Comparison of ENCODE assay signal across 1 cellular context in the genomic region with DNA sequence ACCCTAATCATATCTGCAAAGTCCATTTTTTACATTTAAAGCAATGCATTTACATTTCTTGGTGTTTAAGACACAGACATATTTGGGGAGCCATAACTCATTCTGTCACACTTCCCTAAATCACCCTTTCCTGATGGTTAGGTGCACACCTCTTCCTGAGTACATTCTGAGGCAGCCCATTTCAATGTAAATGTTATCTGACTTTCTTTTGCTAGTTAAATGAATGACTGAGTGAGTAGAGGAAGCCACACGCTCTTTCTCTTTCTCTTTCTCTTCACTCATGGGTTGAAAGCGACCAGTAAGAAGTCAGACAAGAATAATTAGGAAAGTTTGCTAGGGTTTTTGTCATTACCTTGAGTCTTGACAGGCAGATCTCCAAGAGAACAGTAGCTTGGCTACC.
TF ChIP-seq lines count a peak whose summit lies in the region.

No MANE protein-coding gene starts in this region.

TF ChIP-seq in GM23338, 12 proteins besides CTCF, POLR2A, EP300 and RAD21 (continued from another document):
- TF ChIP-seq, protein P1, sequence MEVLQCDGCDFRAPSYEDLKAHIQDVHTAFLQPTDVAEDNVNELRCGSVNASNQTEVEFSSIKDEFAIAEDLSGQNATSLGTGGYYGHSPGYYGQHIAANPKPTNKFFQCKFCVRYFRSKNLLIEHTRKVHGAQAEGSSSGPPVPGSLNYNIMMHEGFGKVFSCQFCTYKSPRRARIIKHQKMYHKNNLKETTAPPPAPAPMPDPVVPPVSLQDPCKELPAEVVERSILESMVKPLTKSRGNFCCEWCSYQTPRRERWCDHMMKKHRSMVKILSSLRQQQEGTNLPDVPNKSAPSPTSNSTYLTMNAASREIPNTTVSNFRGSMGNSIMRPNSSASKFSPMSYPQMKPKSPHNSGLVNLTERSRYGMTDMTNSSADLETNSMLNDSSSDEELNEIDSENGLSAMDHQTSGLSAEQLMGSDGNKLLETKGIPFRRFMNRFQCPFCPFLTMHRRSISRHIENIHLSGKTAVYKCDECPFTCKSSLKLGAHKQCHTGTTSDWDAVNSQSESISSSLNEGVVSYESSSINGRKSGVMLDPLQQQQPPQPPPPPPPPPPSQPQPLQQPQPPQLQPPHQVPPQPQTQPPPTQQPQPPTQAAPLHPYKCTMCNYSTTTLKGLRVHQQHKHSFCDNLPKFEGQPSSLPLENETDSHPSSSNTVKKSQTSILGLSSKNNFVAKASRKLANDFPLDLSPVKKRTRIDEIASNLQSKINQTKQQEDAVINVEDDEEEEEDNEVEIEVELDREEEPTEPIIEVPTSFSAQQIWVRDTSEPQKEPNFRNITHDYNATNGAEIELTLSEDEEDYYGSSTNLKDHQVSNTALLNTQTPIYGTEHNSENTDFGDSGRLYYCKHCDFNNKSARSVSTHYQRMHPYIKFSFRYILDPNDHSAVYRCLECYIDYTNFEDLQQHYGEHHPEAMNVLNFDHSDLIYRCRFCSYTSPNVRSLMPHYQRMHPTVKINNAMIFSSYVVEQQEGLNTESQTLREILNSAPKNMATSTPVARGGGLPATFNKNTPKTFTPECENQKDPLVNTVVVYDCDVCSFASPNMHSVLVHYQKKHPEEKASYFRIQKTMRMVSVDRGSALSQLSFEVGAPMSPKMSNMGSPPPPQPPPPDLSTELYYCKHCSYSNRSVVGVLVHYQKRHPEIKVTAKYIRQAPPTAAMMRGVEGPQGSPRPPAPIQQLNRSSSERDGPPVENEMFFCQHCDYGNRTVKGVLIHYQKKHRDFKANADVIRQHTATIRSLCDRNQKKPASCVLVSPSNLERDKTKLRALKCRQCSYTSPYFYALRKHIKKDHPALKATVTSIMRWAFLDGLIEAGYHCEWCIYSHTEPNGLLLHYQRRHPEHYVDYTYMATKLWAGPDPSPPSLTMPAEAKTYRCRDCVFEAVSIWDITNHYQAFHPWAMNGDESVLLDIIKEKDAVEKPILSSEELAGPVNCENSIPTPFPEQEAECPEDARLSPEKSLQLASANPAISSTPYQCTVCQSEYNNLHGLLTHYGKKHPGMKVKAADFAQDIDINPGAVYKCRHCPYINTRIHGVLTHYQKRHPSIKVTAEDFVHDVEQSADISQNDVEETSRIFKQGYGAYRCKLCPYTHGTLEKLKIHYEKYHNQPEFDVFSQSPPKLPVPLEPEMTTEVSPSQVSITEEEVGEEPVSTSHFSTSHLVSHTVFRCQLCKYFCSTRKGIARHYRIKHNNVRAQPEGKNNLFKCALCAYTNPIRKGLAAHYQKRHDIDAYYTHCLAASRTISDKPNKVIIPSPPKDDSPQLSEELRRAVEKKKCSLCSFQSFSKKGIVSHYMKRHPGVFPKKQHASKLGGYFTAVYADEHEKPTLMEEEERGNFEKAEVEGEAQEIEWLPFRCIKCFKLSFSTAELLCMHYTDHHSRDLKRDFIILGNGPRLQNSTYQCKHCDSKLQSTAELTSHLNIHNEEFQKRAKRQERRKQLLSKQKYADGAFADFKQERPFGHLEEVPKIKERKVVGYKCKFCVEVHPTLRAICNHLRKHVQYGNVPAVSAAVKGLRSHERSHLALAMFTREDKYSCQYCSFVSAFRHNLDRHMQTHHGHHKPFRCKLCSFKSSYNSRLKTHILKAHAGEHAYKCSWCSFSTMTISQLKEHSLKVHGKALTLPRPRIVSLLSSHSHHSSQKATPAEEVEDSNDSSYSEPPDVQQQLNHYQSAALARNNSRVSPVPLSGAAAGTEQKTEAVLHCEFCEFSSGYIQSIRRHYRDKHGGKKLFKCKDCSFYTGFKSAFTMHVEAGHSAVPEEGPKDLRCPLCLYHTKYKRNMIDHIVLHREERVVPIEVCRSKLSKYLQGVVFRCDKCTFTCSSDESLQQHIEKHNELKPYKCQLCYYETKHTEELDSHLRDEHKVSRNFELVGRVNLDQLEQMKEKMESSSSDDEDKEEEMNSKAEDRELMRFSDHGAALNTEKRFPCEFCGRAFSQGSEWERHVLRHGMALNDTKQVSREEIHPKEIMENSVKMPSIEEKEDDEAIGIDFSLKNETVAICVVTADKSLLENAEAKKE (CRISPR knock-in tag; IDR thresholded peaks at IDR 0.05) = no peak
- TF ChIP-seq, protein P2, sequence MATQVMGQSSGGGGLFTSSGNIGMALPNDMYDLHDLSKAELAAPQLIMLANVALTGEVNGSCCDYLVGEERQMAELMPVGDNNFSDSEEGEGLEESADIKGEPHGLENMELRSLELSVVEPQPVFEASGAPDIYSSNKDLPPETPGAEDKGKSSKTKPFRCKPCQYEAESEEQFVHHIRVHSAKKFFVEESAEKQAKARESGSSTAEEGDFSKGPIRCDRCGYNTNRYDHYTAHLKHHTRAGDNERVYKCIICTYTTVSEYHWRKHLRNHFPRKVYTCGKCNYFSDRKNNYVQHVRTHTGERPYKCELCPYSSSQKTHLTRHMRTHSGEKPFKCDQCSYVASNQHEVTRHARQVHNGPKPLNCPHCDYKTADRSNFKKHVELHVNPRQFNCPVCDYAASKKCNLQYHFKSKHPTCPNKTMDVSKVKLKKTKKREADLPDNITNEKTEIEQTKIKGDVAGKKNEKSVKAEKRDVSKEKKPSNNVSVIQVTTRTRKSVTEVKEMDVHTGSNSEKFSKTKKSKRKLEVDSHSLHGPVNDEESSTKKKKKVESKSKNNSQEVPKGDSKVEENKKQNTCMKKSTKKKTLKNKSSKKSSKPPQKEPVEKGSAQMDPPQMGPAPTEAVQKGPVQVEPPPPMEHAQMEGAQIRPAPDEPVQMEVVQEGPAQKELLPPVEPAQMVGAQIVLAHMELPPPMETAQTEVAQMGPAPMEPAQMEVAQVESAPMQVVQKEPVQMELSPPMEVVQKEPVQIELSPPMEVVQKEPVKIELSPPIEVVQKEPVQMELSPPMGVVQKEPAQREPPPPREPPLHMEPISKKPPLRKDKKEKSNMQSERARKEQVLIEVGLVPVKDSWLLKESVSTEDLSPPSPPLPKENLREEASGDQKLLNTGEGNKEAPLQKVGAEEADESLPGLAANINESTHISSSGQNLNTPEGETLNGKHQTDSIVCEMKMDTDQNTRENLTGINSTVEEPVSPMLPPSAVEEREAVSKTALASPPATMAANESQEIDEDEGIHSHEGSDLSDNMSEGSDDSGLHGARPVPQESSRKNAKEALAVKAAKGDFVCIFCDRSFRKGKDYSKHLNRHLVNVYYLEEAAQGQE (IDR thresholded peaks at IDR 0.05; ENCODE audit: unreplicated experiment) = no peak
